In genomic region chr3:195855471-195856409, GRCh38 we compare ENCODE assay signal across 13 cellular contexts. TPM values are rescaled to one million over a fixed set of nuclear protein-coding genes. Genes with fewer than 3 reads are reported as not detected.
DNase-seq lines count a peak whose midpoint lies in the region; ATAC-seq, FAIRE-seq and TF ChIP-seq lines count a peak whose summit lies in the region.
"Had no signal": no experiment of that assay in that cellular context is flagged by ENCODE, and none has a peak within 500 bp of the region (broad histone marks: within the 10 kb centered on the region; RNA-seq: fewer than 3 reads in every experiment).

No MANE protein-coding gene starts in this region.

- no peak for FAIRE-seq in urothelium cell line (lab: Jason Lieb, UNC)
- FAIRE-seq: GM19239 had no signal

- H3K27ac ChIP-seq in VCaP (peak overlapping the region; percentile 73), upper lobe of left lung (no peak overlapping the region)
- H3K27ac ChIP-seq: left ventricle myocardium inferior had no signal

- TF ChIP-seq EP300 in upper lobe of left lung (IDR thresholded peaks at IDR 0.05) = no peak

- no peaks in the 10 kb centered on the region for H3K27me3 ChIP-seq in upper lobe of left lung

- DNase-seq in DMS53 (lab: John Stamatoyannopoulos, UW) = peak; percentile 43
- no peak for DNase-seq in DMS53 treated with DMSO at 0.1 percent for 48 hours (lab: John Stamatoyannopoulos, UW; ENCODE audit: unreplicated experiment)
- no peak for DNase-seq in LNCaP clone FGC (ENCODE audit: low read depth)
- peak in 2 of 3 donors; percentile 19 to 54 for DNase-seq in mucosa of descending colon
- no peak for DNase-seq in upper lobe of left lung
- no peak for DNase-seq in urothelium cell line (ENCODE audit: low spot score)
- DNase-seq in activated T-cell treated with anti-CD3 and anti-CD28 coated beads for 4 hours = no peak
- DNase-seq: 8988T; activated CD4-positive, alpha-beta T cell treated with anti-CD3 and anti-CD28 coated beads for 48 hours; left ventricle myocardium inferior had no signal

- H3K4me1 ChIP-seq in mucosa of descending colon (ENCODE audit: low read depth) (no peaks in the 10 kb centered on the region), upper lobe of left lung (peaks cover 0 to 12% (median 8%) of the 10 kb centered on the region in 4 donors)

- no peaks in the 10 kb centered on the region for H3K36me3 ChIP-seq in mucosa of descending colon (ENCODE audit: low read depth)
- H3K36me3 ChIP-seq in upper lobe of left lung = no peaks in the 10 kb centered on the region
- H3K36me3 ChIP-seq: left ventricle myocardium inferior had no signal

- WGBS in upper lobe of left lung, 2 donors = 74 to 78% methylated on average over 13 of the region's 13 CpGs

- TF ChIP-seq CTCF in LNCaP clone FGC (IDR thresholded peaks at IDR 0.05; ENCODE audit: control insufficient read depth, extremely low read depth, insufficient read depth) = peak; percentile 86
- TF ChIP-seq CTCF in VCaP (conservative IDR thresholded peaks at IDR 0.05) = peak; percentile 79
- TF ChIP-seq CTCF in mucosa of descending colon (IDR thresholded peaks at IDR 0.05) = no peak
- TF ChIP-seq CTCF in upper lobe of left lung (IDR thresholded peaks at IDR 0.05) = no peak

- intact Hi-C loops in mucosa of descending colon (cut with DNase I, micrococcal nuclease) = loop anchor here (2.0 to 5.0 kb wide), 2 partner anchors 39 to 62 kb away; no protein-coding TSS in a partner anchor

- H3K9me3 ChIP-seq in mucosa of descending colon (no peaks in the 10 kb centered on the region), upper lobe of left lung (no peaks in the 10 kb centered on the region)
- H3K9me3 ChIP-seq: left ventricle myocardium inferior had no signal

- ATAC-seq in mucosa of descending colon = peak; percentile 50
- ATAC-seq in upper lobe of left lung (ENCODE audit: low FRiP score in 2 of 2) = no peak

- H3K4me3 ChIP-seq in LNCaP clone FGC (ENCODE audit: low read depth, low read length) = no peak overlapping the region
- H3K4me3 ChIP-seq in mucosa of descending colon = no peak overlapping the region
- no peak overlapping the region for H3K4me3 ChIP-seq in upper lobe of left lung
- H3K4me3 ChIP-seq: left ventricle myocardium inferior had no signal

- TF ChIP-seq POLR2A in upper lobe of left lung (IDR thresholded peaks at IDR 0.05) = no peak

RNA-seq across cellular contexts. Expression of gene MUC4, which starts 44.0 kb away (rescaled TPM):
- 100 to 1,000 TPM; 170 to 415 (median 318) TPM for total RNA-seq in mucosa of descending colon
- total RNA-seq in upper lobe of left lung = 10 to 100 TPM in 4 of 6 donors, 1 to 10 TPM in 2; 4.6 to 75.4 (median 11.3) TPM
- total RNA-seq: CD4-positive, CD25-positive, alpha-beta regulatory T cell had no signal

RNA-seq across cellular contexts. Expression of gene TNK2, which starts 52.6 kb away (rescaled TPM):
- total RNA-seq in mucosa of descending colon (10 to 100 TPM; 16.8 to 61.1 (median 28.0) TPM), upper lobe of left lung (100 to 1,000 TPM in 2 of 6 donors, 10 to 100 TPM in 4; 18.7 to 171 (median 70.1) TPM)

Comparison
In these comparisons a context has a peak if more than half of its experiments do, and no peak if none do; other contexts are left out.
1. DNase-seq: peak in DMS53 (single experiment) and mucosa of descending colon (2 of 3); none in DMS53 treated with DMSO at 0.1 percent for 48 hours (single experiment), LNCaP clone FGC (single experiment), upper lobe of left lung (0 of 2), urothelium cell line (single experiment) and activated T-cell treated with anti-CD3 and anti-CD28 coated beads for 4 hours (single experiment).
2. CTCF ChIP-seq: peak in LNCaP clone FGC (single experiment) and VCaP (single experiment); none in mucosa of descending colon (single experiment) and upper lobe of left lung (0 of 6).